ENCODE assay signal across 8 cellular contexts in the genomic region with DNA sequence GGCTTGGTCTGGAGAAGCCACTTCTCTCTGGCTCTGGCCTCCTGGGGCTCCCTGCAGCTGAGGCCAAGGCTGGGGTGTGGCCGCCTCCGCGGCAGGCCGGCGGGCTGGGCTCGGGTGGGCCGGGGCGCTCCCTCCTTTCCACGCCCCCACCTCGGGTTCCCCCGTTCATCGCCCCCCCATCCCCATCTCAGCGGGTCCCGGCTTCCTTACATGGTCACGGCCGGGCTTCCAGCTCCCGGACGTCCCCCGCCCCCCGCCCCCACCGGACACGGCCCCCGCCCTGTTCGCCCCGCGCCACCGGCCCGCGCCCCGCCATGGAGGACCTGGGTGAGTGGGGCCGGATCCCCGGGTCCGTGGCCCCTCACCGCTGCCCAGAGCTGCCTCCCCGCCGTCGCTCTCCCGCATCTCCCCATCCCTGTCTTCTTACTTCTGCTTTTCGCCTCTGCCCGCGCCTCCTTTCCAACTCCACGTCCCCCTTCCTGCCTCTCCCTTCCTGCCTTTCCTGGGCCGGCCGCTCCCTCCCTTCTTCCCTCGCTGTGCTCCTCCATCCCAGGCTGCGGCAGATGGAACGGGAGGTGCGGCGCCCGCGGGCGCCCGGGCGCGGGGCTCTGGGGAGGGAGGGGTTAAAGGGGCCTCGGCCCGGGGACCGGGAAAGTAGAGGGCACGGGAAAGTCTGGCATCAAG. TPM values are rescaled to one million over a fixed set of nuclear protein-coding genes. Genes with fewer than 3 reads are reported as not detected.
A peak's percentile ranks its signal among the peaks of the same experiment; 100 is the strongest.
DNase-seq lines count a peak whose midpoint lies in the region; ATAC-seq and TF ChIP-seq lines count a peak whose summit lies in the region.

A gene (plus strand): TSS at position 278 of the 684 bp plus-strand sequence. CDS start 37 bp downstream, at position 315.

- H3K4me1 Mint-ChIP-seq in activated T-helper 1 cell treated with anti-CD3 and anti-CD28 coated beads, Interleukin-12 subunit alpha, Interleukin-12 subunit beta, Interleukin-2, Interleukin-4 antibody, amounts not matched to agents 30 ng/mL and 10 ng/mL and 1 ng/mL, durations not matched to agents 14 hours and 24 hours and 36 hours (ENCODE audit: low read depth) = peaks cover 26% of the 10 kb centered on the region

- H3K9me3 ChIP-seq in A673 (ENCODE audit: low read depth, low read length, poor library complexity, severe bottlenecking) = no peaks in the 10 kb centered on the region
- no peaks in the 10 kb centered on the region for H3K9me3 ChIP-seq in gastroesophageal sphincter
- H3K9me3 ChIP-seq in neuron (ENCODE audit: low read length) = no peaks in the 10 kb centered on the region

- no TSS peak for BruUV-seq in A673 (replicated peaks; lab: Mats Ljungman, UMichigan)

- no peak for TF ChIP-seq EP300 in gastroesophageal sphincter (IDR thresholded peaks at IDR 0.05)

- H3K4me3 ChIP-seq in A673 (ENCODE audit: low read depth, low read length, poor library complexity, severe bottlenecking) = peak within 1 kb of the TSS; percentile 60
- H3K4me3 ChIP-seq in H7 (ENCODE audit: insufficient read depth, low read depth, low read length) = peak within 1 kb of the TSS; percentile 68
- H3K4me3 ChIP-seq in gastroesophageal sphincter = peak within 1 kb of the TSS; percentile 75 to 88
- peak within 1 kb of the TSS; percentile 61 for H3K4me3 ChIP-seq in neuron (ENCODE audit: low read length)

- peak; percentile 71 for ATAC-seq in gastroesophageal sphincter

- H3K4me1 ChIP-seq in A673 (ENCODE audit: insufficient read depth, low read length, poor library complexity, severe bottlenecking) = no peaks in the 10 kb centered on the region
- H3K4me1 ChIP-seq in gastroesophageal sphincter = peaks cover 2 to 61% (median 9%) of the 10 kb centered on the region in 3 donors
- peaks cover 7% of the 10 kb centered on the region for H3K4me1 ChIP-seq in neuron (ENCODE audit: insufficient read depth, low read length)

- H3K36me3 ChIP-seq in A673 (ENCODE audit: insufficient read depth, low read length, poor library complexity, severe bottlenecking) (no peaks in the 10 kb centered on the region), H7 (replicated peaks; ENCODE audit: control insufficient read depth, insufficient read depth, low read length) (no peaks in the 10 kb centered on the region), gastroesophageal sphincter (peaks cover 0 to 43% of the 10 kb centered on the region in 2 donors), neuron (ENCODE audit: insufficient read depth, low read length) (peaks cover 9% of the 10 kb centered on the region)

- DNase-seq in A673 (ENCODE audit: low spot score) (no peak), H7 (peak; percentile 90), middle frontal gyrus (ENCODE audit: extremely low spot score, low spot score) (no peak)
- DNase-seq in activated T-helper 1 cell treated with anti-CD3 and anti-CD28 coated beads, Interleukin-12 subunit alpha, Interleukin-12 subunit beta, Interleukin-2, Interleukin-4 antibody, amounts not matched to agents 30 ng/mL and 10 ng/mL and 1 ng/mL, durations not matched to agents 14 hours and 24 hours and 36 hours (ENCODE audit: low spot score) = no peak
- no peak for DNase-seq in effector CD4-positive, alpha-beta T cell
- no peak for DNase-seq in stimulated activated naive CD4-positive, alpha-beta T cell (lab: John Stamatoyannopoulos, UW)

- H3K27ac Mint-ChIP-seq in activated T-helper 1 cell treated with anti-CD3 and anti-CD28 coated beads, Interleukin-12 subunit alpha, Interleukin-12 subunit beta, Interleukin-2, Interleukin-4 antibody, amounts not matched to agents 30 ng/mL and 10 ng/mL and 1 ng/mL, durations not matched to agents 14 hours and 24 hours and 36 hours = no peak within 1 kb of the TSS

- peak; percentile 30 to 33 for TF ChIP-seq POLR2A in gastroesophageal sphincter (IDR thresholded peaks at IDR 0.05)

- H3K9me3 Mint-ChIP-seq in activated T-helper 1 cell treated with anti-CD3 and anti-CD28 coated beads, Interleukin-12 subunit alpha, Interleukin-12 subunit beta, Interleukin-2, Interleukin-4 antibody, amounts not matched to agents 30 ng/mL and 10 ng/mL and 1 ng/mL, durations not matched to agents 14 hours and 24 hours and 36 hours = no peaks in the 10 kb centered on the region

- H3K27me3 ChIP-seq in A673 (replicated peaks; ENCODE audit: insufficient read depth, low read depth, low read length, poor library complexity) = no peaks in the 10 kb centered on the region
- H3K27me3 ChIP-seq in H7 (ENCODE audit: control insufficient read depth, insufficient read depth, low read length) = peaks cover 40% of the 10 kb centered on the region
- no peaks in the 10 kb centered on the region for H3K27me3 ChIP-seq in gastroesophageal sphincter
- no peaks in the 10 kb centered on the region for H3K27me3 ChIP-seq in neuron (ENCODE audit: insufficient read depth, low read length)

- WGBS in gastroesophageal sphincter (ENCODE audit: low coverage in 1 of 2), 2 donors = 0% methylated on average over 19 of the region's 59 CpGs; no CpG with 5 or more reads in 1 of the 2 donors

- H3K4me3 Mint-ChIP-seq in activated T-helper 1 cell treated with anti-CD3 and anti-CD28 coated beads, Interleukin-12 subunit alpha, Interleukin-12 subunit beta, Interleukin-2, Interleukin-4 antibody, amounts not matched to agents 30 ng/mL and 10 ng/mL and 1 ng/mL, durations not matched to agents 14 hours and 24 hours and 36 hours = peak within 1 kb of the TSS; percentile 70

- no peak within 1 kb of the TSS for H3K27ac ChIP-seq in A673 (ENCODE audit: low read depth, low read length, poor library complexity, severe bottlenecking)
- H3K27ac ChIP-seq in gastroesophageal sphincter = peak within 1 kb of the TSS; percentile 95 to 99 (median 98)

- CTCF ChIA-PET in A673 (lab: Charles Lee) = interaction anchor here (0.6 kb wide), 2 partner anchors 11 to 545 kb away, joined by 4 read pairs; no protein-coding TSS in a partner anchor

- POLR2A ChIA-PET in A673 (lab: Charles Lee; ENCODE audit: low non-redundant PET) = no interaction called here

- peaks cover 2% of the 10 kb centered on the region for H3K36me3 Mint-ChIP-seq in activated T-helper 1 cell treated with anti-CD3 and anti-CD28 coated beads, Interleukin-12 subunit alpha, Interleukin-12 subunit beta, Interleukin-2, Interleukin-4 antibody, amounts not matched to agents 30 ng/mL and 10 ng/mL and 1 ng/mL, durations not matched to agents 14 hours and 24 hours and 36 hours (ENCODE audit: low read depth)

- H3K27me3 Mint-ChIP-seq in activated T-helper 1 cell treated with anti-CD3 and anti-CD28 coated beads, Interleukin-12 subunit alpha, Interleukin-12 subunit beta, Interleukin-2, Interleukin-4 antibody, amounts not matched to agents 30 ng/mL and 10 ng/mL and 1 ng/mL, durations not matched to agents 14 hours and 24 hours and 36 hours (ENCODE audit: insufficient read depth) = peaks cover 46% of the 10 kb centered on the region

- TF ChIP-seq CTCF in A673 (conservative IDR thresholded peaks at IDR 0.05; ENCODE audit: low read depth, low read length) (no peak), gastroesophageal sphincter (IDR thresholded peaks at IDR 0.05) (no peak)

- H2AFZ ChIP-seq in neuron (ENCODE audit: low read depth, low read length) = peak within 1 kb of the TSS; percentile 83

- intact Hi-C loops in A673 (cut with micrococcal nuclease; ENCODE audit: unreplicated experiment) = no loop called here
- intact Hi-C loops in activated T-helper 1 cell treated with anti-CD3 and anti-CD28 coated beads, Interleukin-12 subunit alpha, Interleukin-12 subunit beta, Interleukin-2, Interleukin-4 antibody, amounts not matched to agents 30 ng/mL and 10 ng/mL and 1 ng/mL, durations not matched to agents 14 hours and 24 hours and 36 hours (cut with micrococcal nuclease) = loop anchor here (10.0 kb wide), 1 partner anchor 63 kb away; no protein-coding TSS in a partner anchor

RNA-seq across cellular contexts. Expression of the gene that starts here (rescaled TPM):
- total RNA-seq in A673 (2021) (3.3 and 3.8 TPM in 2 replicates), gastroesophageal sphincter (100 to 1,000 TPM; 157 to 438 (median 211) TPM)
- total RNA-seq in H7 (2014; rRNA removed; shearing (Covaris generic)) = 3.0 and 3.1 TPM in 2 replicates
- 0.78 and 1.2 TPM in 2 replicates for total RNA-seq in activated T-helper 1 cell treated with anti-CD3 and anti-CD28 coated beads, Interleukin-12 subunit alpha, Interleukin-12 subunit beta, Interleukin-2, Interleukin-4 antibody, amounts not matched to agents 30 ng/mL and 10 ng/mL and 1 ng/mL, durations not matched to agents 14 hours and 24 hours and 36 hours

Comparison
In these comparisons a context has a peak if more than half of its experiments do, and no peak if none do; other contexts are left out.
1. RNA of the gene that starts here (total RNA-seq): 157 to 438 TPM in gastroesophageal sphincter; 3.3 to 3.8 TPM in A673, 3.0 to 3.1 TPM in H7 and 0.78 to 1.2 TPM in activated T-helper 1 cell treated with anti-CD3 and anti-CD28 coated beads, Interleukin-12 subunit alpha, Interleukin-12 subunit beta, Interleukin-2, Interleukin-4 antibody, amounts not matched to agents 30 ng/mL and 10 ng/mL and 1 ng/mL, durations not matched to agents 14 hours and 24 hours and 36 hours; every median in the first group is over 10 times any median in the second.
2. Peak in every context shown above with its lines, with median percentiles within 50 percentile points of each other: H3K4me3 ChIP-seq.